25 cellular contexts compared by ENCODE assay signal in genomic region chr1:44654621-44655187, GRCh38.
"Had no signal": no experiment of that assay in that cellular context is flagged by ENCODE, and none has a peak within 500 bp of the region (broad histone marks: within the 10 kb centered on the region; RNA-seq: fewer than 3 reads in every experiment).

No MANE protein-coding gene starts in this region.

- H3K27ac ChIP-seq: heart right ventricle, hepatocyte, left lung, lower lobe of right lung, neural progenitor cell, pancreas, prostate gland, skin epidermis, suprapubic skin, thoracic aorta, tibial artery, upper lobe of right lung, uterus had no signal

- H3K4me1 Mint-ChIP-seq: mesothelial cell of epicardium had no signal

- H3K4me3 Mint-ChIP-seq: mesothelial cell of epicardium; natural killer cell; nephron progenitor cell; stimulated activated effector memory CD8-positive, alpha-beta T cell treated with anti-CD3 and anti-CD28 coated beads, Interleukin-12 subunit alpha, Interleukin-12 subunit beta, amount 100 ng/mL, for 72 hours; stimulated activated naive CD8-positive, alpha-beta T cell treated with anti-CD3 and anti-CD28 coated beads, Interleukin-15, Interleukin-2, amounts not matched to agents 100 ng/mL and 50 ng/mL, for 24 hours had no signal

- H3K79me2 ChIP-seq: hepatocyte had no signal

- H3K36me3 ChIP-seq: neural progenitor cell, prostate gland, uterus had no signal

- H3K4me1 ChIP-seq: left lung, lower lobe of right lung, suprapubic skin, tibial artery, upper lobe of right lung, uterus had no signal

- H3K27me3 Mint-ChIP-seq: naive B cell; stimulated activated naive CD8-positive, alpha-beta T cell treated with anti-CD3 and anti-CD28 coated beads, Interleukin-15, Interleukin-2, amounts not matched to agents 100 ng/mL and 50 ng/mL, for 24 hours had no signal

- H2AFZ ChIP-seq: hepatocyte, neural progenitor cell had no signal

- H3K36me3 Mint-ChIP-seq: naive B cell, natural killer cell had no signal

- H3K9me3 Mint-ChIP-seq: mesothelial cell of epicardium; naive B cell; natural killer cell; nephron progenitor cell; neural progenitor cell; stimulated activated effector memory CD8-positive, alpha-beta T cell treated with anti-CD3 and anti-CD28 coated beads, Interleukin-12 subunit alpha, Interleukin-12 subunit beta, amount 100 ng/mL, for 72 hours; stimulated activated naive CD8-positive, alpha-beta T cell treated with anti-CD3 and anti-CD28 coated beads, Interleukin-15, Interleukin-2, amounts not matched to agents 100 ng/mL and 50 ng/mL, for 24 hours had no signal

- H3K4me3 ChIP-seq: heart right ventricle, hepatocyte, left lung, lower lobe of right lung, neural progenitor cell, pancreas, prostate gland, skin epidermis, suprapubic skin, thoracic aorta, tibial artery, upper lobe of right lung, uterus had no signal

- H3K27ac Mint-ChIP-seq: mesothelial cell of epicardium; natural killer cell; nephron progenitor cell; stimulated activated naive CD8-positive, alpha-beta T cell treated with anti-CD3 and anti-CD28 coated beads, Interleukin-15, Interleukin-2, amounts not matched to agents 100 ng/mL and 50 ng/mL, for 24 hours had no signal

- H3K9me3 ChIP-seq: heart right ventricle, left lung, lower lobe of right lung, pancreas, prostate gland, suprapubic skin, thoracic aorta, tibial artery, upper lobe of right lung, uterus had no signal

- DNase-seq: heart right ventricle; kidney glomerular epithelial cell; left cardiac atrium; left lung; lower lobe of right lung; mammary epithelial cell; naive B cell; natural killer cell; nephron progenitor cell; stimulated activated CD4-positive, alpha-beta T cell treated with anti-CD3 and anti-CD28 coated beads, Interleukin-4, amount 100 ng/mL, for 24 hours; stimulated activated naive CD4-positive, alpha-beta T cell; tibial artery; upper lobe of right lung; uterus had no signal

- ATAC-seq: natural killer cell; right cardiac atrium; stimulated activated effector memory CD8-positive, alpha-beta T cell treated with anti-CD3 and anti-CD28 coated beads, Interleukin-12 subunit alpha, Interleukin-12 subunit beta, amount 100 ng/mL, for 72 hours had no signal

- H3K4me2 ChIP-seq: hepatocyte, neural progenitor cell had no signal

- H3K27me3 ChIP-seq: heart right ventricle, hepatocyte, left lung, neural progenitor cell, pancreas, suprapubic skin, tibial artery, upper lobe of right lung, uterus had no signal
